In the genomic region with DNA sequence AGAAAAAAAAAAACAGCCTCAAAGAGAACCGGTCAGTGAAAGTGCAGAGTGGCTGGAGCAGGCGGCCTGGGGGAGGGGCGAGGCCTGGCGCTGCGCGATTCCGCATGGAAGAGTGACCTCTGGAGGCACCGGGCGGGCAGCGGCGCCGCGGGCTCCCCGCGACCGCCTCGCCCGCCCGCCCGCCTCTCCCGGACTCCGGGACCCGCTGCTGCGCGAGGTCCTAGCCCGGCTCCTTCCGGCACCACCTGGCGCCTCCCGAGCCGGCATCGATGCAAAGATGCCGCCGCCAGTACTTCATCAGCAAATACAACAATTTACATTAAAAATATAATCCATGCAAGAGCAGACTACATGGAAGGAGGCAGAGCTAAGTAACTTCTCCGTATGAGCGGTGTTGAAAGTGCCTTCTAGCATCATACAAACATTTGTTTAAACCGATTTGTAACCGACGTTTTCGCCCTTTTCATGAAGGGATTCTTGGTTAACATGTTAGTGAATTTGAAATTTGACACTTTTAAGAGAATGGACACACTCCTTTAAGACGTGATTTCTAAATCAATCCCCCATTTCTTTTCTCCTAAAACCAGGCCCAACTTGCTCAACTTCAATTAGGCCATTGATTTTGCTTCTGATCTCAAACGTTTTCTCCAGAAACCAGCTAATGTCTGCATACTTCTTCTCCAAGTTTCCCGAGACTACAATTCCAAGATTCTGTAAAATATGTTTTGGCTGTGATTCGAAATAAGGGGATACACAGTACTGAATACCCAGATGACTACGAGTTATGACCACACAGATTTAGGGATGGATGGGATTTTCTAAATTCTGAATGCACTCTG, we compare ENCODE assay signal across 8 cellular contexts. TPM values are rescaled to one million over a fixed set of nuclear protein-coding genes. Genes with fewer than 3 reads are reported as not detected.
A peak's percentile ranks its signal among the peaks of the same experiment; 100 is the strongest.
DNase-seq lines count a peak whose midpoint lies in the region; ATAC-seq and TF ChIP-seq lines count a peak whose summit lies in the region.

No MANE protein-coding gene starts in this region.

- no peak overlapping the region for H2AK5ac ChIP-seq in neuronal stem cell (ENCODE audit: low read depth, low read length)

- peak overlapping the region; percentile 96 for H3K9ac ChIP-seq in neuronal stem cell (ENCODE audit: low read depth, low read length, poor library complexity)

- H3K18ac ChIP-seq in neuronal stem cell (ENCODE audit: low read length): peak overlapping the region; percentile 51

- WGBS in adrenal gland, 4 donors: 8 to 12% (median 9%) methylated on average over 41 to 44 of the region's 44 CpGs
- WGBS in neuronal stem cell (ENCODE audit: extremely low coverage in 2 of 2, insufficient read length in 2 of 2, insufficient replicate concordance in 1 of 2), 2 donors: no CpG with 5 or more reads among the region's 44 CpGs

- H3K27ac ChIP-seq in C4-2B: peak overlapping the region; percentile 71
- H3K27ac ChIP-seq in adrenal gland: peak overlapping the region in 2 of 5 donors; percentile 61 to 71
- peak overlapping the region; percentile 34 for H3K27ac ChIP-seq in neuronal stem cell (replicated peaks; ENCODE audit: low read length)

- H3K4me2 ChIP-seq in neuronal stem cell (ENCODE audit: insufficient read depth, low read length, poor library complexity, severe bottlenecking): peak overlapping the region; percentile 66

- no peak overlapping the region for H2BK5ac ChIP-seq in neuronal stem cell (ENCODE audit: low read length)

- no peak overlapping the region for H2BK12ac ChIP-seq in neuronal stem cell (ENCODE audit: low read length)

- no peak overlapping the region for H2BK120ac ChIP-seq in neuronal stem cell (ENCODE audit: low read depth, low read length)

- TF ChIP-seq POLR2A in adrenal gland (IDR thresholded peaks at IDR 0.05): no peak

- no peaks in the 10 kb centered on the region for H3K9me3 ChIP-seq in adrenal gland (replicated peaks in 1 of 3)
- H3K9me3 ChIP-seq in neuronal stem cell (replicated peaks in 1 of 2; ENCODE audit: control insufficient read depth in 2 of 2, insufficient read depth in 1 of 2, low read depth in 1 of 2, low read length in 2 of 2): no peaks in the 10 kb centered on the region

- ATAC-seq in Right ventricle myocardium inferior (peak; percentile 79), HG02870 (IDR thresholded peaks at IDR 0.05; ENCODE audit: unreplicated experiment) (no peak), HG03432 (IDR thresholded peaks at IDR 0.05; ENCODE audit: unreplicated experiment) (no peak)

- peak; percentile 87 for TF ChIP-seq CTCF in C4-2B (conservative IDR thresholded peaks at IDR 0.05)
- TF ChIP-seq CTCF in adrenal gland (IDR thresholded peaks at IDR 0.05): peak in 3 of 6 experiments; percentile 15 to 57 (median 43)

- DNase-seq in H4 (ENCODE audit: low spot score): peak; percentile 54
- peak; percentile 72 for DNase-seq in NCI-H748 treated with DMSO at 0.1 percent for 48 hours (lab: John Stamatoyannopoulos, UW)
- DNase-seq in adrenal gland: peak; percentile 74 to 90 (median 85)
- peak; percentile 91 for DNase-seq in Right ventricle myocardium inferior (ENCODE audit: missing footprints)
- DNase-seq in neuronal stem cell (ENCODE audit: low spot score): peak; percentile 68

- no peak overlapping the region for H3K14ac ChIP-seq in neuronal stem cell (ENCODE audit: low read length)

- H4K91ac ChIP-seq in neuronal stem cell (ENCODE audit: low read depth, low read length, poor library complexity): no peak overlapping the region

- H3K27me3 ChIP-seq in adrenal gland: peaks cover 9% of the 10 kb centered on the region
- no peaks in the 10 kb centered on the region for H3K27me3 ChIP-seq in neuronal stem cell (ENCODE audit: control insufficient read depth in 3 of 3, insufficient read depth in 3 of 3, low read depth in 1 of 3, low read length in 3 of 3)

- intact Hi-C loops in adrenal gland (cut with DNase I): loop anchor here in 1 of 2 donors (10.0 kb wide), 1 partner anchor 81 kb away; no protein-coding TSS in a partner anchor
- intact Hi-C loops in Right ventricle myocardium inferior (cut with DNase I): loop anchor here (2.0 to 10.0 kb wide), 6 partner anchors 41 to 1749 kb away; no protein-coding TSS in a partner anchor

- H3K4me1 ChIP-seq in adrenal gland (replicated peaks in 1 of 2) (peaks cover 14 to 29% of the 10 kb centered on the region in 2 donors), neuronal stem cell (ENCODE audit: control insufficient read depth in 2 of 2, insufficient read depth in 1 of 2, low read depth in 1 of 2, low read length in 2 of 2) (peaks cover 16 to 32% of the 10 kb centered on the region in 2 donors)

- H3K23ac ChIP-seq in neuronal stem cell (ENCODE audit: low read depth, low read length, poor library complexity): no peak overlapping the region

- H3K4ac ChIP-seq in neuronal stem cell (ENCODE audit: low read length): no peak overlapping the region

- H3K79me1 ChIP-seq in neuronal stem cell (ENCODE audit: low read depth, low read length): peaks cover 4% of the 10 kb centered on the region

- H2BK15ac ChIP-seq in neuronal stem cell (ENCODE audit: low read length): no peak overlapping the region

- no peak overlapping the region for H4K8ac ChIP-seq in neuronal stem cell (ENCODE audit: low read depth, low read length)

- H3K4me3 ChIP-seq in adrenal gland (peak overlapping the region in 2 of 4 donors; percentile 26 to 73), neuronal stem cell (ENCODE audit: low read length in 2 of 2) (peak overlapping the region; percentile 96 to 100)

- H2AFZ ChIP-seq in neuronal stem cell (ENCODE audit: low read length): no peak overlapping the region

- H3K36me3 ChIP-seq in adrenal gland (replicated peaks in 1 of 2) (no peaks in the 10 kb centered on the region), neuronal stem cell (replicated peaks in 1 of 2; ENCODE audit: control insufficient read depth in 2 of 2, insufficient read depth in 2 of 2, low read length in 2 of 2) (peaks cover 0 to 39% of the 10 kb centered on the region in 2 donors)

RNA-seq across cellular contexts. Expression of a gene that starts 2.1 kb away (rescaled TPM):
- 6.7 and 8.0 TPM in 2 replicates for total RNA-seq in H4 (2014; rRNA removed; shearing (Covaris generic))
- 10 to 100 TPM; 10.4 to 21.4 (median 13.6) TPM for total RNA-seq in adrenal gland
- polyA plus RNA-seq in adrenal gland: 1 to 10 TPM; 5.2 to 9.3 (median 6.6) TPM
- 9.6 TPM for total RNA-seq in Right ventricle myocardium inferior
- polyA plus RNA-seq in neuronal stem cell (2013, experiment 1 of 2): 41.2 TPM
- 42.0 TPM for polyA plus RNA-seq in neuronal stem cell (2013, experiment 2 of 2)

RNA-seq across cellular contexts. Expression of a gene that starts 34.6 kb away (rescaled TPM):
- total RNA-seq in H4 (2014; rRNA removed; shearing (Covaris generic)): 11.6 and 16.2 TPM in 2 replicates
- total RNA-seq in adrenal gland: 100 to 1,000 TPM in 1 of 8 donors, 10 to 100 TPM in 7; 19.1 to 123 (median 52.6) TPM
- polyA plus RNA-seq in adrenal gland: 100 to 1,000 TPM in 1 of 3 donors, 10 to 100 TPM in 2; 48.9 to 130 (median 84.1) TPM
- 26.0 TPM for total RNA-seq in Right ventricle myocardium inferior
- 248 TPM for polyA plus RNA-seq in neuronal stem cell (2013, experiment 1 of 2)
- polyA plus RNA-seq in neuronal stem cell (2013, experiment 2 of 2): 251 TPM
